Comparison of ENCODE assay signal across 17 cellular contexts in the genomic region with DNA sequence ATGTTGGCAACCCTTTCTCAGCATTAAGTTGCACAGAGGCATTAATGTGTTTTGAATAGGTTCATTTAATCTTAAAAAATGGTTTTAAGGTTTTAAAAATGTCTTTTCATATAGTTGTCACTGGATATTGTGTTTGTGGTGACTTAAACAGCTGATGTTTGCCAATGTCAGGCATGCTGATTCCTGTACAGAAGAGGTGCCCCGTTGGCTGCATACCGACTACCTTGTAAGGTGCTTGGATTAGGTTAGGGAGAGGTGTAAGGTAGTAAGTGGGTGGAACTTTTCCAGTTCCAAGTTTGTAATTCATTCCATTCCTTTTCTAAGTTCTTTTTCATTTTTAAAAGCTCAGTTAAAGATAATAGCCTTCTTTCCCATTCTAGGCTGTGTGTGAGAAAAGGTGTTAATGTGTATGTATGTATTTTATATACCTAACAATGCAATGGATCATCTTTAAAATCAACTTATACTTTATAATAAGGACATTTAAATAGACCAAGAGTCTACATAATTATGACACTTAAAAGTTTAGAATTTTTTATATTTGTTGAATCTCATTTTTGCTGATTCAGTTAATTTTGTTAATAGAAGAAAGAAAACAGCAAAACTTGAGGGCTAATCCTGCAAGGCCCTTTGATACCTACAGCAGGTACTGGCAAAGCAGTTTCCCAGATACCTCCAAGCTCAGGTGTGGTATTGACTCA.
DNase-seq lines count a peak whose midpoint lies in the region; FAIRE-seq and TF ChIP-seq lines count a peak whose summit lies in the region.
"Had no signal": no experiment of that assay in that cellular context is flagged by ENCODE, and none has a peak within 500 bp of the region (broad histone marks: within the 10 kb centered on the region; RNA-seq: fewer than 3 reads in every experiment).

No MANE protein-coding gene starts in this region.

- H3K4me2 ChIP-seq in Karpas-422 (ENCODE audit: low read depth, low read length, poor library complexity, severe bottlenecking): no peak overlapping the region
- H3K4me2 ChIP-seq in H1 (ENCODE audit: insufficient read depth in 1 of 2, low read depth in 2 of 2, low read length in 2 of 2): no peak overlapping the region
- H3K4me2 ChIP-seq in mesenchymal stem cell (ENCODE audit: low read length, poor library complexity, severe bottlenecking): no peak overlapping the region

- CTCF ChIA-PET in H1 (lab: Charles Lee; ENCODE audit: partially characterized antibody): interaction anchor here (1.1 to 4.8 kb wide), 5 partner anchors 39 to 612 kb away, joined by 3 to 25 read pairs (median 5); partner anchors contain the start of gene PIK3AP1

- no peak overlapping the region for H2BK12ac ChIP-seq in H1 (ENCODE audit: low read depth, low read length)
- H2BK12ac ChIP-seq in mesenchymal stem cell (ENCODE audit: low read length in 2 of 2): no peak overlapping the region

- peaks cover 15% of the 10 kb centered on the region for H3K4me1 Mint-ChIP-seq in activated naive CD8-positive, alpha-beta T cell treated with anti-CD3 and anti-CD28 coated beads for 36 hours
- H3K4me1 Mint-ChIP-seq: CD4-positive, alpha-beta memory T cell had no signal

- no peak overlapping the region for H3K4me3 Mint-ChIP-seq in activated naive CD8-positive, alpha-beta T cell treated with anti-CD3 and anti-CD28 coated beads for 36 hours
- H3K4me3 Mint-ChIP-seq: B cell; CD4-positive, alpha-beta memory T cell had no signal

- no peak for TF ChIP-seq EP300 in H1 (IDR thresholded peaks at IDR 0.05; ENCODE audit: borderline replicate concordance in 1 of 2, low read depth in 2 of 2, low read length in 2 of 2)

- H4K8ac ChIP-seq in H1 (ENCODE audit: extremely low read depth, insufficient read depth, low read length): no peak overlapping the region
- H4K8ac ChIP-seq in mesenchymal stem cell (ENCODE audit: low read length): no peak overlapping the region

- H4K91ac ChIP-seq in H1 (replicated peaks; ENCODE audit: insufficient read length, low read length) (no peak overlapping the region), mesenchymal stem cell (ENCODE audit: low read length) (no peak overlapping the region)

- H3K56ac ChIP-seq in H1 (replicated peaks; ENCODE audit: insufficient read length, low read depth, low read length): no peak overlapping the region

- no peaks in the 10 kb centered on the region for H3K79me2 ChIP-seq in Karpas-422 (ENCODE audit: low read length)
- H3K79me2 ChIP-seq in H1 (ENCODE audit: control insufficient read depth in 1 of 2, insufficient read depth in 2 of 2, low read length in 2 of 2): no peaks in the 10 kb centered on the region

- TF ChIP-seq RAD21 in H1 (IDR thresholded peaks at IDR 0.05 in 1 of 2, conservative IDR thresholded peaks at IDR 0.05 in 1 of 2; ENCODE audit: low read depth in 2 of 2, low read length in 2 of 2): no peak

- no peaks in the 10 kb centered on the region for H3K9me3 ChIP-seq in Karpas-422 (ENCODE audit: low read length)
- H3K9me3 ChIP-seq in H1 (ENCODE audit: insufficient read depth in 2 of 2, low read depth in 1 of 2, low read length in 1 of 2): no peaks in the 10 kb centered on the region
- H3K9me3 ChIP-seq in mesenchymal stem cell (ENCODE audit: control insufficient read depth, low read length): no peaks in the 10 kb centered on the region

- H2AFZ ChIP-seq in Karpas-422 (ENCODE audit: low read length) (no peak overlapping the region), H1 (ENCODE audit: low read length) (no peak overlapping the region), mesenchymal stem cell (ENCODE audit: low read depth, low read length) (no peak overlapping the region)

- peaks cover 5% of the 10 kb centered on the region for H3K36me3 Mint-ChIP-seq in activated naive CD8-positive, alpha-beta T cell treated with anti-CD3 and anti-CD28 coated beads for 36 hours

- WGBS in H1 (ENCODE audit: extremely low coverage in 1 of 2, insufficient coverage in 1 of 2, insufficient read length in 1 of 2, insufficient replicate concordance in 2 of 2, low coverage in 1 of 2, low lambda C conversion rate in 2 of 2, missing lambda C conversion rate in 1 of 2), 2 experiments: 88% methylated on average over 2 of the region's 2 CpGs; no CpG with 5 or more reads in 1 of the 2 experiments
- no CpG with 5 or more reads among the region's 2 CpGs for WGBS in mesenchymal stem cell

- no peaks in the 10 kb centered on the region for H3K9me2 ChIP-seq in Karpas-422 (replicated peaks; ENCODE audit: insufficient read depth, low read length)

- no peak overlapping the region for H4K5ac ChIP-seq in H1 (ENCODE audit: insufficient read length, low read depth, low read length)

- H3K4me3 ChIP-seq in Karpas-422 (ENCODE audit: low read length): no peak overlapping the region
- no peak overlapping the region for H3K4me3 ChIP-seq in H1 (ENCODE audit: extremely low read depth in 1 of 4, insufficient read depth in 2 of 4, low read depth in 3 of 4, low read length in 4 of 4)
- H3K4me3 ChIP-seq in mesenchymal stem cell (ENCODE audit: insufficient read depth in 1 of 2, low read depth in 1 of 2, low read length in 2 of 2): no peak overlapping the region
- H3K4me3 ChIP-seq: GM12878 had no signal

- no peak overlapping the region for H3K27ac Mint-ChIP-seq in activated naive CD8-positive, alpha-beta T cell treated with anti-CD3 and anti-CD28 coated beads for 36 hours
- H3K27ac Mint-ChIP-seq: B cell had no signal

- H3K27me3 ChIP-seq in Karpas-422 (ENCODE audit: low read length): no peaks in the 10 kb centered on the region
- no peaks in the 10 kb centered on the region for H3K27me3 ChIP-seq in H1 (replicated peaks in 1 of 4; ENCODE audit: control insufficient read depth in 3 of 4, extremely low read depth in 1 of 4, insufficient read depth in 3 of 4, low read length in 3 of 4)
- no peaks in the 10 kb centered on the region for H3K27me3 ChIP-seq in mesenchymal stem cell (ENCODE audit: control insufficient read depth in 1 of 2, insufficient read depth in 1 of 2, low read length in 2 of 2)

- no peaks in the 10 kb centered on the region for H3K36me3 ChIP-seq in Karpas-422 (ENCODE audit: insufficient read depth, low read length)
- H3K36me3 ChIP-seq in H1 (ENCODE audit: control insufficient read depth in 2 of 4, insufficient read depth in 4 of 4, low read length in 3 of 4): no peaks in the 10 kb centered on the region; a peak in 1 of 8 replicates
- H3K36me3 ChIP-seq in mesenchymal stem cell (ENCODE audit: control insufficient read depth in 1 of 2, insufficient read depth in 2 of 2, low read depth in 1 of 2, low read length in 2 of 2): peaks cover 7% of the 10 kb centered on the region in 2 experiments

- FAIRE-seq in GM19239 (lab: Jason Lieb, UNC) (peak; percentile 48), H1 (lab: Jason Lieb, UNC) (no peak)
- FAIRE-seq: GM12878, GM18507, H54 had no signal

- no peak for TF ChIP-seq POLR2A in H1 (IDR thresholded peaks at IDR 0.05; ENCODE audit: control extremely low read depth in 1 of 2, low read depth in 2 of 2, low read length in 2 of 2)

- H3K9ac ChIP-seq in Karpas-422 (ENCODE audit: low read length) (no peak overlapping the region), H1 (replicated peaks in 1 of 4; ENCODE audit: extremely low read depth in 1 of 4, low read depth in 3 of 4, low read length in 3 of 4) (no peak overlapping the region), mesenchymal stem cell (ENCODE audit: low read length) (no peak overlapping the region)

- H3K4ac ChIP-seq in H1 (replicated peaks; ENCODE audit: insufficient read length, low read depth, low read length) (no peak overlapping the region), mesenchymal stem cell (ENCODE audit: low read depth in 1 of 2, low read length in 2 of 2) (no peak overlapping the region)

- H3K23ac ChIP-seq in H1 (ENCODE audit: insufficient read length): no peak overlapping the region
- H3K23ac ChIP-seq in mesenchymal stem cell (ENCODE audit: low read length in 2 of 2): no peak overlapping the region

- TF ChIP-seq CTCF in H1 (IDR thresholded peaks at IDR 0.05; ENCODE audit: control extremely low read depth in 1 of 3, insufficient read depth in 1 of 3, low read depth in 1 of 3, low read length in 3 of 3): no peak

- H3K9me3 Mint-ChIP-seq in activated naive CD8-positive, alpha-beta T cell treated with anti-CD3 and anti-CD28 coated beads for 36 hours: no peaks in the 10 kb centered on the region

- no peaks in the 10 kb centered on the region for H3K27me3 Mint-ChIP-seq in activated naive CD8-positive, alpha-beta T cell treated with anti-CD3 and anti-CD28 coated beads for 36 hours
- H3K27me3 Mint-ChIP-seq: B cell; CD4-positive, alpha-beta memory T cell had no signal

- H2BK20ac ChIP-seq in H1 (ENCODE audit: low read length): no peak overlapping the region

- H2AK5ac ChIP-seq in H1 (ENCODE audit: low read depth, low read length) (no peak overlapping the region), mesenchymal stem cell (ENCODE audit: low read length, severe bottlenecking) (peak overlapping the region; percentile 39)

- H3K4me1 ChIP-seq in Karpas-422 (ENCODE audit: low read length): peaks cover 42% of the 10 kb centered on the region
- peaks cover 0 to 10% (median under 1%) of the 10 kb centered on the region in 4 experiments; a peak in 5 of 7 replicates for H3K4me1 ChIP-seq in H1 (replicated peaks in 1 of 4; ENCODE audit: control insufficient read depth in 3 of 4, insufficient read depth in 4 of 4, low read length in 3 of 4)
- peaks cover 13% of the 10 kb centered on the region for H3K4me1 ChIP-seq in mesenchymal stem cell (ENCODE audit: control insufficient read depth, insufficient read depth, low read depth, low read length)

- H3K79me1 ChIP-seq in H1 (ENCODE audit: low read depth, low read length) (no peaks in the 10 kb centered on the region), mesenchymal stem cell (replicated peaks; ENCODE audit: low read length, poor library complexity, severe bottlenecking) (peaks cover 7% of the 10 kb centered on the region)

- H2BK120ac ChIP-seq in H1 (replicated peaks; ENCODE audit: low read depth, low read length): no peak overlapping the region
- no peak overlapping the region for H2BK120ac ChIP-seq in mesenchymal stem cell (ENCODE audit: low read depth, low read length)

- no peak overlapping the region for H3K18ac ChIP-seq in H1 (ENCODE audit: extremely low read depth, low read length)
- H3K18ac ChIP-seq in mesenchymal stem cell (ENCODE audit: low read depth in 1 of 2, low read length in 2 of 2): no peak overlapping the region

- H2BK5ac ChIP-seq in H1 (ENCODE audit: low read depth, low read length): no peak overlapping the region
- no peak overlapping the region for H2BK5ac ChIP-seq in mesenchymal stem cell (ENCODE audit: low read depth, low read length, poor library complexity, severe bottlenecking)

- H3K27ac ChIP-seq in Karpas-422 (ENCODE audit: low read length): peak overlapping the region; percentile 34; the same call in 1 of the 2 replicates
- H3K27ac ChIP-seq in H1 (ENCODE audit: low read depth, low read length): no peak overlapping the region
- H3K27ac ChIP-seq in mesenchymal stem cell (ENCODE audit: low read length, poor library complexity, severe bottlenecking): no peak overlapping the region
- H3K27ac ChIP-seq: HL-60 had no signal

- H3K14ac ChIP-seq in H1 (ENCODE audit: insufficient read length): no peak overlapping the region
- H3K14ac ChIP-seq in mesenchymal stem cell (ENCODE audit: low read length in 2 of 2): no peak overlapping the region

- H3K23me2 ChIP-seq in H1 (ENCODE audit: low read depth, low read length): no peaks in the 10 kb centered on the region

- POLR2A ChIA-PET in H1 (lab: Charles Lee; ENCODE audit: partially characterized antibody): no interaction called here

- H2BK15ac ChIP-seq in H1 (ENCODE audit: low read length) (no peak overlapping the region), mesenchymal stem cell (ENCODE audit: low read depth, poor library complexity, severe bottlenecking) (no peak overlapping the region)

- H4K20me1 ChIP-seq in Karpas-422 (ENCODE audit: insufficient read depth, low read depth, low read length) (no peaks in the 10 kb centered on the region), H1 (replicated peaks in 1 of 2; ENCODE audit: control insufficient read depth in 1 of 2, insufficient read depth in 2 of 2, low read length in 2 of 2) (no peaks in the 10 kb centered on the region)

- DNase-seq in GM19239 (ENCODE audit: insufficient read length, low spot score) (no peak), Karpas-422 (no peak), H1 (ENCODE audit: low read depth in 1 of 2, low spot score in 2 of 2) (no peak), mesenchymal stem cell (no peak), AML-193 (lab: John Stamatoyannopoulos, UW) (no peak), CD1c-positive myeloid dendritic cell (ENCODE audit: extremely low spot score) (no peak), SIG-M5 (lab: John Stamatoyannopoulos, UW) (no peak)
- DNase-seq in activated naive CD8-positive, alpha-beta T cell treated with anti-CD3 and anti-CD28 coated beads for 36 hours: no peak
- DNase-seq: C1 segment of cervical spinal cord; CD4-positive, alpha-beta memory T cell; DMS79; KG1 had no signal
